In the genomic region with DNA sequence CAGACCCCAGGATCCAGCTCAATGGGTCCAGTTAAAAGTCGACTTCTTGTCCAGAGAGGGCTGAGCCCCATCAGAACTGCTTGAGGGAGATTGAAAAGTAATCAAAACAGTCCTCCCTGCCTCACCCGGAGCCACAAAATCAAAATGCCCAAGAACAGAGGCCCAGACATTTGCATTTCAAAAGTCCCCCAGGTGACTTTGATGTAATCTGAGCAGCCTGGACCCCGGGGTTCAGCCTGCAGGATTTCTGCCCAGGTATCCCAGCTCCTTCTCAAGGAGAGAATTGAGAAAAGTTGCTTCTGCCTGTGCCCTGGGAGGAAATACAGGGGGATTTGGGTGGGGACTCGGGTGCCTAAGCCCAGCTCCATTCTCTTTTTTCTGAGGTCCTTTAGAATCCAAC, we compare ENCODE assay signal across 19 cellular contexts.
"Had no signal": no experiment of that assay in that cellular context is flagged by ENCODE, and none has a peak within 500 bp of the region (broad histone marks: within the 10 kb centered on the region; RNA-seq: fewer than 3 reads in every experiment).

No MANE protein-coding gene starts in this region.

- H3K36me3 Mint-ChIP-seq: activated CD4-positive, alpha-beta memory T cell treated with anti-CD3 and anti-CD28 coated beads for 36 hours; activated naive CD8-positive, alpha-beta T cell had no signal

- DNase-seq: activated CD4-positive, alpha-beta memory T cell treated with anti-CD3 and anti-CD28 coated beads for 36 hours; activated CD4-positive, alpha-beta T cell treated with anti-CD3 and anti-CD28 coated beads, Interleukin-2, amount 10 ng/mL, durations not matched to agents 7 days and 5 days; activated CD8-positive, alpha-beta memory T cell treated with anti-CD3 and anti-CD28 coated beads for 24 hours; activated effector memory CD4-positive, alpha-beta T cell treated with anti-CD3 and anti-CD28 coated beads, Interleukin-2, amount 50 U/mL, for 16 hours; activated naive CD4-positive, alpha-beta T cell treated with anti-CD3 and anti-CD28 coated beads for 36 hours; activated T-cell treated with anti-CD3 and anti-CD28 coated beads, Interleukin-2, amount 50 U/mL, for 4 hours; brain microvascular endothelial cell; cerebellar nuclear complex; Kasumi-1; NCI-H146; NCI-H187 treated with DMSO at 0.1 percent for 48 hours; NCI-H2081 treated with DMSO at 0.1 percent for 48 hours; PC-3; SHP77; SW 1271 had no signal

- ATAC-seq: activated T-cell treated with anti-CD3 and anti-CD28 coated beads, Interleukin-2, amount 50 U/mL, for 4 hours; PC-3; SK-N-SH treated with all-trans-retinoic acid at 6 μM for 48 hours had no signal

- H3K27ac ChIP-seq: brain microvascular endothelial cell, cardiac muscle cell, SJSA1 had no signal

- H3K4me1 ChIP-seq: SJSA1 had no signal

- H3K27ac Mint-ChIP-seq: activated CD4-positive, alpha-beta memory T cell treated with anti-CD3 and anti-CD28 coated beads for 36 hours; activated CD4-positive, alpha-beta T cell treated with anti-CD3 and anti-CD28 coated beads, Interleukin-2, amount 10 ng/mL, durations not matched to agents 7 days and 5 days; activated naive CD4-positive, alpha-beta T cell treated with anti-CD3 and anti-CD28 coated beads for 36 hours; activated naive CD8-positive, alpha-beta T cell had no signal

- H3K4me1 Mint-ChIP-seq: activated CD4-positive, alpha-beta T cell treated with anti-CD3 and anti-CD28 coated beads, Interleukin-2, amount 10 ng/mL, durations not matched to agents 7 days and 5 days had no signal

- H3K9me3 Mint-ChIP-seq: activated CD4-positive, alpha-beta memory T cell treated with anti-CD3 and anti-CD28 coated beads for 36 hours; activated CD4-positive, alpha-beta T cell treated with anti-CD3 and anti-CD28 coated beads, Interleukin-2, amount 10 ng/mL, durations not matched to agents 7 days and 5 days; activated T-cell treated with anti-CD3 and anti-CD28 coated beads, Interleukin-2, amount 50 U/mL, for 4 hours had no signal

- H3K27me3 ChIP-seq: brain microvascular endothelial cell, cardiac muscle cell had no signal

- H3K4me3 Mint-ChIP-seq: activated CD4-positive, alpha-beta memory T cell treated with anti-CD3 and anti-CD28 coated beads for 36 hours; activated CD4-positive, alpha-beta T cell treated with anti-CD3 and anti-CD28 coated beads, Interleukin-2, amount 10 ng/mL, durations not matched to agents 7 days and 5 days; activated naive CD4-positive, alpha-beta T cell treated with anti-CD3 and anti-CD28 coated beads for 36 hours; activated naive CD8-positive, alpha-beta T cell; activated T-cell treated with anti-CD3 and anti-CD28 coated beads, Interleukin-2, amount 50 U/mL, for 4 hours had no signal

- H3K9me3 ChIP-seq: SJSA1 had no signal
